ENCODE assay signal across 1 cellular context in genomic region chr22:38766076-38766777, GRCh38.
TF ChIP-seq lines count a peak whose summit lies in the region.

No MANE protein-coding gene starts in this region.

TF ChIP-seq in HepG2, 621 proteins besides CTCF, POLR2A, EP300 and RAD21 (continued from another document):
- no peak for TF ChIP-seq ZNF891 (CRISPR knock-in tag; IDR thresholded peaks at IDR 0.05)
- 0 out of 2 replicates have a peak, but pooled peaks have one; percentile 32 for TF ChIP-seq TGIF2 (CRISPR knock-in tag; IDR thresholded peaks at IDR 0.05)
- TF ChIP-seq, protein P1, sequence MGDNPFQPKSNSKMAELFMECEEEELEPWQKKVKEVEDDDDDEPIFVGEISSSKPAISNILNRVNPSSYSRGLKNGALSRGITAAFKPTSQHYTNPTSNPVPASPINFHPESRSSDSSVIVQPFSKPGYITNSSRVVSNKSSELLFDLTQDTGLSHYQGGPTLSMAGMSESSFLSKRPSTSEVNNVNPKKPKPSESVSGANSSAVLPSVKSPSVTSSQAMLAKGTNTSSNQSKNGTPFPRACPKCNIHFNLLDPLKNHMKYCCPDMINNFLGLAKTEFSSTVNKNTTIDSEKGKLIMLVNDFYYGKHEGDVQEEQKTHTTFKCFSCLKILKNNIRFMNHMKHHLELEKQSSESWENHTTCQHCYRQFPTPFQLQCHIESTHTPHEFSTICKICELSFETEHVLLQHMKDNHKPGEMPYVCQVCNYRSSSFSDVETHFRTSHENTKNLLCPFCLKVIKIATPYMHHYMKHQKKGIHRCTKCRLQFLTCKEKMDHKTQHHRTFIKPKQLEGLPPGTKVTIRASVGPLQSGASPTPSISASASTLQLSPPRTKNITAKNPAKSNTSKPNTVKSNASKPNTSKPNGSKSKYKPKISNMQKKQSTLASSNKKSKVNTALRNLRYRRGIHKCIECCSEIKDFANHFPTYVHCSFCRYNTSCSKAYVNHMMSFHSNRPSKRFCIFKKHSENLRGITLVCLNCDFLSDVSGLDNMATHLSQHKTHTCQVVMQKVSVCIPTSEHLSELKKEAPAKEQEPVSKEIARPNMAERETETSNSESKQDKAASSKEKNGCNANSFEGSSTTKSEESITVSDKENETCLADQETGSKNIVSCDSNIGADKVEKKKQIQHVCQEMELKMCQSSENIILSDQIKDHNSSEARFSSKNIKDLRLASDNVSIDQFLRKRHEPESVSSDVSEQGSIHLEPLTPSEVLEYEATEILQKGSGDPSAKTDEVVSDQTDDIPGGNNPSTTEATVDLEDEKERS (CRISPR knock-in tag; IDR thresholded peaks at IDR 0.05) = no peak
- no peak for TF ChIP-seq ZZZ3 (CRISPR knock-in tag; IDR thresholded peaks at IDR 0.05; ENCODE audit: borderline replicate concordance)
- TF ChIP-seq MIXL1 (CRISPR knock-in tag; IDR thresholded peaks at IDR 0.05) = no peak
- TF ChIP-seq ZNF556 (CRISPR knock-in tag; IDR thresholded peaks at IDR 0.05; ENCODE audit: borderline replicate concordance) = no peak
- no peak for TF ChIP-seq HMGA1 (CRISPR knock-in tag; conservative IDR thresholded peaks at IDR 0.05)
- TF ChIP-seq ZNF691 (CRISPR knock-in tag; IDR thresholded peaks at IDR 0.05; ENCODE audit: borderline replicate concordance, low read depth) = no peak
- TF ChIP-seq, protein P2, sequence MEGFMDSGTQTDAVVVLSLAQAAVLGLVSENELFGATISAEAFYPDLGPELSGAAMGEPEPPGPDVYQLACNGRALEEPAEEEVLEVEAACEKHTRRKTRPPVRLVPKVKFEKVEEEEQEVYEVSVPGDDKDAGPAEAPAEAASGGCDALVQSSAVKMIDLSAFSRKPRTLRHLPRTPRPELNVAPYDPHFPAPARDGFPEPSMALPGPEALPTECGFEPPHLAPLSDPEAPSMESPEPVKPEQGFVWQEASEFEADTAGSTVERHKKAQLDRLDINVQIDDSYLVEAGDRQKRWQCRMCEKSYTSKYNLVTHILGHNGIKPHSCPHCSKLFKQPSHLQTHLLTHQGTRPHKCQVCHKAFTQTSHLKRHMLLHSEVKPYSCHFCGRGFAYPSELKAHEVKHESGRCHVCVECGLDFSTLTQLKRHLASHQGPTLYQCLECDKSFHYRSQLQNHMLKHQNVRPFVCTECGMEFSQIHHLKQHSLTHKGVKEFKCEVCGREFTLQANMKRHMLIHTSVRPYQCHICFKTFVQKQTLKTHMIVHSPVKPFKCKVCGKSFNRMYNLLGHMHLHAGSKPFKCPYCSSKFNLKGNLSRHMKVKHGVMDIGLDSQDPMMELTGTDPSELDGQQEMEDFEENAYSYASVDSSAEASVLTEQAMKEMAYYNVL (CRISPR knock-in tag; IDR thresholded peaks at IDR 0.05; ENCODE audit: borderline replicate concordance) = no peak
- TF ChIP-seq, protein P3, sequence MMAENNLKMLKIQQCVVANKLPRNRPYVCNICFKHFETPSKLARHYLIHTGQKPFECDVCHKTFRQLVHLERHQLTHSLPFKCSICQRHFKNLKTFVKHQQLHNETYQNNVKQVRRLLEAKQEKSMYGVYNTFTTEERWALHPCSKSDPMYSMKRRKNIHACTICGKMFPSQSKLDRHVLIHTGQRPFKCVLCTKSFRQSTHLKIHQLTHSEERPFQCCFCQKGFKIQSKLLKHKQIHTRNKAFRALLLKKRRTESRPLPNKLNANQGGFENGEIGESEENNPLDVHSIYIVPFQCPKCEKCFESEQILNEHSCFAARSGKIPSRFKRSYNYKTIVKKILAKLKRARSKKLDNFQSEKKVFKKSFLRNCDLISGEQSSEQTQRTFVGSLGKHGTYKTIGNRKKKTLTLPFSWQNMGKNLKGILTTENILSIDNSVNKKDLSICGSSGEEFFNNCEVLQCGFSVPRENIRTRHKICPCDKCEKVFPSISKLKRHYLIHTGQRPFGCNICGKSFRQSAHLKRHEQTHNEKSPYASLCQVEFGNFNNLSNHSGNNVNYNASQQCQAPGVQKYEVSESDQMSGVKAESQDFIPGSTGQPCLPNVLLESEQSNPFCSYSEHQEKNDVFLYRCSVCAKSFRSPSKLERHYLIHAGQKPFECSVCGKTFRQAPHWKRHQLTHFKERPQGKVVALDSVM (CRISPR knock-in tag; IDR thresholded peaks at IDR 0.05) = no peak
- peak; percentile 66; the same call in 1 of the 2 replicates for TF ChIP-seq ERF (CRISPR knock-in tag; IDR thresholded peaks at IDR 0.05)
- no peak for TF ChIP-seq ZNF841 (CRISPR knock-in tag; IDR thresholded peaks at IDR 0.05; ENCODE audit: borderline replicate concordance)
- peak; percentile 67; the same call in 1 of the 2 replicates for TF ChIP-seq ZNF501 (CRISPR knock-in tag; IDR thresholded peaks at IDR 0.05)
- peak; percentile 63 for TF ChIP-seq SAP130 (CRISPR knock-in tag; IDR thresholded peaks at IDR 0.05; ENCODE audit: low read depth)
- TF ChIP-seq FOXJ3 (CRISPR knock-in tag; IDR thresholded peaks at IDR 0.05; ENCODE audit: borderline replicate concordance) = no peak
- TF ChIP-seq AGO1 (IDR thresholded peaks at IDR 0.05; ENCODE audit: low read depth, low read length, poor library complexity, severe bottlenecking) = no peak
- no peak for TF ChIP-seq NCOA5 (CRISPR knock-in tag; IDR thresholded peaks at IDR 0.05)
- no peak for TF ChIP-seq ADNP (CRISPR knock-in tag; IDR thresholded peaks at IDR 0.05)
- TF ChIP-seq DRAP1 (CRISPR knock-in tag; IDR thresholded peaks at IDR 0.05) = 0 out of 2 replicates have a peak, but pooled peaks have one; percentile 20
- TF ChIP-seq FOSL2 (CRISPR knock-in tag; IDR thresholded peaks at IDR 0.05) = peak; percentile 92
- TF ChIP-seq, protein P4, sequence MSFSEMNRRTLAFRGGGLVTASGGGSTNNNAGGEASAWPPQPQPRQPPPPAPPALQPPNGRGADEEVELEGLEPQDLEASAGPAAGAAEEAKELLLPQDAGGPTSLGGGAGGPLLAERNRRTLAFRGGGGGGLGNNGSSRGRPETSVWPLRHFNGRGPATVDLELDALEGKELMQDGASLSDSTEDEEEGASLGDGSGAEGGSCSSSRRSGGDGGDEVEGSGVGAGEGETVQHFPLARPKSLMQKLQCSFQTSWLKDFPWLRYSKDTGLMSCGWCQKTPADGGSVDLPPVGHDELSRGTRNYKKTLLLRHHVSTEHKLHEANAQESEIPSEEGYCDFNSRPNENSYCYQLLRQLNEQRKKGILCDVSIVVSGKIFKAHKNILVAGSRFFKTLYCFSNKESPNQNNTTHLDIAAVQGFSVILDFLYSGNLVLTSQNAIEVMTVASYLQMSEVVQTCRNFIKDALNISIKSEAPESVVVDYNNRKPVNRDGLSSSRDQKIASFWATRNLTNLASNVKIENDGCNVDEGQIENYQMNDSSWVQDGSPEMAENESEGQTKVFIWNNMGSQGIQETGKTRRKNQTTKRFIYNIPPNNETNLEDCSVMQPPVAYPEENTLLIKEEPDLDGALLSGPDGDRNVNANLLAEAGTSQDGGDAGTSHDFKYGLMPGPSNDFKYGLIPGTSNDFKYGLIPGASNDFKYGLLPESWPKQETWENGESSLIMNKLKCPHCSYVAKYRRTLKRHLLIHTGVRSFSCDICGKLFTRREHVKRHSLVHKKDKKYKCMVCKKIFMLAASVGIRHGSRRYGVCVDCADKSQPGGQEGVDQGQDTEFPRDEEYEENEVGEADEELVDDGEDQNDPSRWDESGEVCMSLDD (CRISPR knock-in tag; IDR thresholded peaks at IDR 0.05; ENCODE audit: borderline replicate concordance) = no peak
- no peak for TF ChIP-seq TSC22D2 (CRISPR knock-in tag; IDR thresholded peaks at IDR 0.05; ENCODE audit: borderline replicate concordance)
- no peak for TF ChIP-seq ZNF143 (CRISPR knock-in tag; IDR thresholded peaks at IDR 0.05)
- TF ChIP-seq NFATC3 (CRISPR knock-in tag; IDR thresholded peaks at IDR 0.05) = no peak
- TF ChIP-seq SRSF1 (optimal IDR thresholded peaks at IDR 0.05; ENCODE audit: low read depth, low read length) = no peak
- no peak for TF ChIP-seq GFI1 (CRISPR knock-in tag; IDR thresholded peaks at IDR 0.05; ENCODE audit: borderline replicate concordance)
- no peak for TF ChIP-seq ZNF543 (CRISPR knock-in tag; IDR thresholded peaks at IDR 0.05)
- TF ChIP-seq CBX5 (CRISPR knock-in tag; IDR thresholded peaks at IDR 0.05; ENCODE audit: borderline replicate concordance) = peak; percentile 57; the same call in 1 of the 2 replicates
- 0 out of 2 replicates have a peak, but pooled peaks have one; percentile 51 for TF ChIP-seq IRF2 (CRISPR knock-in tag; IDR thresholded peaks at IDR 0.05)
- TF ChIP-seq, protein P5, sequence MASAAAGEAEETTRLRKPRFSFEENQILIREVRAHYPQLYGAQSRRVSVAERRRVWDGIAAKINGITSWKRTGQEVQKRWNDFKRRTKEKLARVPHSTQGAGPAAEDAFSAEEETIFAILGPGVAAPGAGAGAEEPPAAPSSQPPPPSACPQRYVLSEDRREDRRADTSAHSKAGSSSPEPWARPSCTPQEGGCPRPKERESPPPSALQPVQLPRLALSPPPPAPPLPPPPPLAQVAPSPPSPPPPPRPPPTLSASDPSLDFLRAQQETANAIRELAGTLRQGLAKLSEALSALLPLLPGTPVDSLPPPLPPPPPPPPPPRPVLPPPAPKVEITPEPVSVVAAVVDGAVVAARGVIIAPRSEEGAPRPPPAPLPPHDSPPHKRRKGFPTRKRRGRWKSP (CRISPR knock-in tag; IDR thresholded peaks at IDR 0.05) = no peak
- peak; percentile 74 for TF ChIP-seq KDM1A (CRISPR knock-in tag; IDR thresholded peaks at IDR 0.05)
- TF ChIP-seq EED (CRISPR knock-in tag; IDR thresholded peaks at IDR 0.05) = 0 out of 2 replicates have a peak, but pooled peaks have one; percentile 46
- no peak for TF ChIP-seq MTF1 (CRISPR knock-in tag; IDR thresholded peaks at IDR 0.05)
- TF ChIP-seq, protein P6, sequence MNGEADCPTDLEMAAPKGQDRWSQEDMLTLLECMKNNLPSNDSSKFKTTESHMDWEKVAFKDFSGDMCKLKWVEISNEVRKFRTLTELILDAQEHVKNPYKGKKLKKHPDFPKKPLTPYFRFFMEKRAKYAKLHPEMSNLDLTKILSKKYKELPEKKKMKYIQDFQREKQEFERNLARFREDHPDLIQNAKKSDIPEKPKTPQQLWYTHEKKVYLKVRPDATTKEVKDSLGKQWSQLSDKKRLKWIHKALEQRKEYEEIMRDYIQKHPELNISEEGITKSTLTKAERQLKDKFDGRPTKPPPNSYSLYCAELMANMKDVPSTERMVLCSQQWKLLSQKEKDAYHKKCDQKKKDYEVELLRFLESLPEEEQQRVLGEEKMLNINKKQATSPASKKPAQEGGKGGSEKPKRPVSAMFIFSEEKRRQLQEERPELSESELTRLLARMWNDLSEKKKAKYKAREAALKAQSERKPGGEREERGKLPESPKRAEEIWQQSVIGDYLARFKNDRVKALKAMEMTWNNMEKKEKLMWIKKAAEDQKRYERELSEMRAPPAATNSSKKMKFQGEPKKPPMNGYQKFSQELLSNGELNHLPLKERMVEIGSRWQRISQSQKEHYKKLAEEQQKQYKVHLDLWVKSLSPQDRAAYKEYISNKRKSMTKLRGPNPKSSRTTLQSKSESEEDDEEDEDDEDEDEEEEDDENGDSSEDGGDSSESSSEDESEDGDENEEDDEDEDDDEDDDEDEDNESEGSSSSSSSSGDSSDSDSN (CRISPR knock-in tag; IDR thresholded peaks at IDR 0.05) = peak; percentile 58; the same call in 1 of the 2 replicates
- TF ChIP-seq ZEB1 (IDR thresholded peaks at IDR 0.05; ENCODE audit: insufficient replicate concordance, low read depth) = peak; percentile 70
- TF ChIP-seq ZNF800 (CRISPR knock-in tag; IDR thresholded peaks at IDR 0.05) = no peak
- TF ChIP-seq HDAC1 (CRISPR knock-in tag; IDR thresholded peaks at IDR 0.05) = peak; percentile 54; the same call in 1 of the 2 replicates
- TF ChIP-seq ZNF367 (CRISPR knock-in tag; IDR thresholded peaks at IDR 0.05; ENCODE audit: borderline replicate concordance) = no peak
- no peak for TF ChIP-seq SRY (CRISPR knock-in tag; IDR thresholded peaks at IDR 0.05)
- TF ChIP-seq YEATS2 (CRISPR knock-in tag; IDR thresholded peaks at IDR 0.05; ENCODE audit: borderline replicate concordance) = peak; percentile 53; the same call in 1 of the 2 replicates
- TF ChIP-seq ZNF33A (CRISPR knock-in tag; IDR thresholded peaks at IDR 0.05; ENCODE audit: borderline replicate concordance) = no peak
